26 cellular contexts compared by ENCODE assay signal in the genomic region with DNA sequence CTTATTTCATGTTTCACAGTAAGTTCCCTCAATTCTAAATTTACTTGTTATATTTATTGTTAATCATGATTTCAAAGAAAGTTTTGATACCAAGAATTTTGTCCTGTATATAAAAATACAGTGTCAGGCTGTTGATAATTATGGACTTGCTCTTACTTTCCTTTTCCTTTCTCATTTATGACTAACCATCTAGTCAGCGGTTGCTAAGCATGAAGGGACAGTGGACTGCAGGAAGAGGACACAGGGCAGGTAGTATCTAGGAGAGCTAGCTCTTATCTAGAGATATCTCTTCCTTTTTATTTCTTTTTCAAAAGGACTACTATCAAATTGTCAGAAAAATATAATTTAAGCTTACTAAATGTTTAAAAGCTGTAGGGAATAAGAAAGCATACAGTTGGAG. TPM values are rescaled to one million over a fixed set of nuclear protein-coding genes. Genes with fewer than 3 reads are reported as not detected.
DNase-seq lines count a peak whose midpoint lies in the region; ATAC-seq, FAIRE-seq and TF ChIP-seq lines count a peak whose summit lies in the region.
"Had no signal": no experiment of that assay in that cellular context is flagged by ENCODE, and none has a peak within 500 bp of the region (broad histone marks: within the 10 kb centered on the region; RNA-seq: fewer than 3 reads in every experiment).

No MANE protein-coding gene starts in this region.

- H3K27me3 ChIP-seq in breast epithelium (no peaks in the 10 kb centered on the region), A673 (replicated peaks; ENCODE audit: insufficient read depth, low read depth, low read length, poor library complexity) (no peaks in the 10 kb centered on the region)
- no peaks in the 10 kb centered on the region for H3K27me3 ChIP-seq in effector memory CD4-positive, alpha-beta T cell (replicated peaks; ENCODE audit: control insufficient read depth, insufficient read depth, low read length, poor library complexity, severe bottlenecking)
- H3K27me3 ChIP-seq: tibial nerve had no signal

- H3K9me3 ChIP-seq in breast epithelium (no peaks in the 10 kb centered on the region), A673 (ENCODE audit: low read depth, low read length, poor library complexity, severe bottlenecking) (no peaks in the 10 kb centered on the region)
- no peaks in the 10 kb centered on the region for H3K9me3 ChIP-seq in effector memory CD4-positive, alpha-beta T cell (ENCODE audit: control insufficient read depth, low read length)
- H3K9me3 ChIP-seq: tibial nerve had no signal

- DNase-seq in MCF 10A (ENCODE audit: unreplicated experiment) (peak; percentile 12), breast epithelium (ENCODE audit: low spot score in 2 of 2) (no peak), RCC 7860 (ENCODE audit: low spot score) (peak; percentile 49), Right ventricle myocardium superior (no peak), cardiac septum (ENCODE audit: low spot score) (no peak), A673 (ENCODE audit: low spot score) (no peak)
- DNase-seq in effector memory CD4-positive, alpha-beta T cell, result no peak
- DNase-seq: activated CD4-positive, alpha-beta memory T cell treated with anti-CD3 and anti-CD28 coated beads, Interleukin-2, amount 10 ng/mL, durations not matched to agents 7 days and 5 days; C1 segment of cervical spinal cord; DMS53; foreskin melanocyte; naive thymus-derived CD4-positive, alpha-beta T cell; NCI-H1436 treated with DMSO at 0.1 percent for 48 hours had no signal

- intact Hi-C loops in MCF 10A (cut with micrococcal nuclease), result no loop called here
- intact Hi-C loops in breast epithelium (cut with DNase I; ENCODE audit: low total_unique reads), result no loop called here
- intact Hi-C loops in Right ventricle myocardium superior (cut with DNase I), result no loop called here
- intact Hi-C loops in cardiac septum (cut with DNase I), result no loop called here
- intact Hi-C loops in A673 (cut with micrococcal nuclease; ENCODE audit: unreplicated experiment), result no loop called here

- BruUV-seq in MCF 10A (replicated peaks; lab: Mats Ljungman, UMichigan) (no TSS peak), A673 (replicated peaks; lab: Mats Ljungman, UMichigan) (no TSS peak)

- POLR2A ChIA-PET in MCF 10A (lab: Yijun Ruan, JAX) (no interaction called here), A673 (lab: Charles Lee; ENCODE audit: low non-redundant PET) (no interaction called here)

- TF ChIP-seq CTCF in MCF 10A (IDR thresholded peaks at IDR 0.05; ENCODE audit: unreplicated experiment) (no peak), breast epithelium (IDR thresholded peaks at IDR 0.05) (no peak), A673 (conservative IDR thresholded peaks at IDR 0.05; ENCODE audit: low read depth, low read length) (no peak)

- H3K4me1 ChIP-seq in breast epithelium, result no peaks in the 10 kb centered on the region
- no peaks in the 10 kb centered on the region for H3K4me1 ChIP-seq in effector memory CD4-positive, alpha-beta T cell (ENCODE audit: control insufficient read depth, insufficient read depth, low read length, poor library complexity, severe bottlenecking)
- no peaks in the 10 kb centered on the region for H3K4me1 ChIP-seq in A673 (ENCODE audit: insufficient read depth, low read length, poor library complexity, severe bottlenecking)
- H3K4me1 ChIP-seq: tibial nerve had no signal

- CTCF ChIA-PET in MCF 10A (lab: Yijun Ruan, JAX), result interaction anchor here (0.7 kb wide), 1 partner anchor 163 kb away, joined by 3 read pairs; no protein-coding TSS in a partner anchor
- CTCF ChIA-PET in A673 (lab: Charles Lee), result no interaction called here

- H3K4me3 ChIP-seq in breast epithelium (no peak overlapping the region), A673 (ENCODE audit: low read depth, low read length, poor library complexity, severe bottlenecking) (no peak overlapping the region)
- H3K4me3 ChIP-seq in effector memory CD4-positive, alpha-beta T cell (ENCODE audit: insufficient read depth, low read depth, low read length, poor library complexity, severe bottlenecking), result no peak overlapping the region
- H3K4me3 ChIP-seq: tibial nerve had no signal

- no peak for TF ChIP-seq POLR2A in breast epithelium (IDR thresholded peaks at IDR 0.05)

- no peak overlapping the region for H3K4me3 Mint-ChIP-seq in MCF 10A (ENCODE audit: unreplicated experiment)
- H3K4me3 Mint-ChIP-seq: activated CD4-positive, alpha-beta memory T cell treated with anti-CD3 and anti-CD28 coated beads, Interleukin-2, amount 10 ng/mL, durations not matched to agents 7 days and 5 days; activated T-helper 1 cell treated with anti-CD3 and anti-CD28 coated beads, Interleukin-12 subunit alpha, Interleukin-12 subunit beta, Interleukin-2, Interleukin-4 antibody, amounts not matched to agents 30 ng/mL and 10 ng/mL and 1 ng/mL, durations not matched to agents 14 hours and 24 hours and 36 hours; central memory CD8-positive, alpha-beta T cell; naive thymus-derived CD4-positive, alpha-beta T cell; stimulated activated memory B cell treated with anti-CD40 and anti-IgM and Interleukin-4, amounts not matched to agents 10 μg/mL and 1 μg/mL and 100 μg/mL, for 72 hours had no signal

- H3K27ac Mint-ChIP-seq in MCF 10A (ENCODE audit: low read depth, unreplicated experiment), result no peak overlapping the region
- H3K27ac Mint-ChIP-seq: activated CD4-positive, alpha-beta memory T cell treated with anti-CD3 and anti-CD28 coated beads, Interleukin-2, amount 10 ng/mL, durations not matched to agents 7 days and 5 days; activated T-helper 1 cell treated with anti-CD3 and anti-CD28 coated beads, Interleukin-12 subunit alpha, Interleukin-12 subunit beta, Interleukin-2, Interleukin-4 antibody, amounts not matched to agents 30 ng/mL and 10 ng/mL and 1 ng/mL, durations not matched to agents 14 hours and 24 hours and 36 hours; naive thymus-derived CD4-positive, alpha-beta T cell; stimulated activated memory B cell treated with anti-CD40 and anti-IgM and Interleukin-4, amounts not matched to agents 10 μg/mL and 1 μg/mL and 100 μg/mL, for 72 hours had no signal

- H3K9me3 Mint-ChIP-seq in MCF 10A (ENCODE audit: unreplicated experiment), result no peaks in the 10 kb centered on the region
- H3K9me3 Mint-ChIP-seq: activated CD4-positive, alpha-beta memory T cell treated with anti-CD3 and anti-CD28 coated beads, Interleukin-2, amount 10 ng/mL, durations not matched to agents 7 days and 5 days; activated T-helper 1 cell treated with anti-CD3 and anti-CD28 coated beads, Interleukin-12 subunit alpha, Interleukin-12 subunit beta, Interleukin-2, Interleukin-4 antibody, amounts not matched to agents 30 ng/mL and 10 ng/mL and 1 ng/mL, durations not matched to agents 14 hours and 24 hours and 36 hours had no signal

- peak; percentile 47 for FAIRE-seq in RCC 7860 (lab: Jason Lieb, UNC)
- FAIRE-seq: endometrium had no signal

- H3K36me3 ChIP-seq in breast epithelium, result no peaks in the 10 kb centered on the region
- no peaks in the 10 kb centered on the region for H3K36me3 ChIP-seq in effector memory CD4-positive, alpha-beta T cell (ENCODE audit: control insufficient read depth, insufficient read depth, low read length)
- no peaks in the 10 kb centered on the region for H3K36me3 ChIP-seq in A673 (ENCODE audit: insufficient read depth, low read length, poor library complexity, severe bottlenecking)
- H3K36me3 ChIP-seq: tibial nerve had no signal

- no peaks in the 10 kb centered on the region for H3K36me3 Mint-ChIP-seq in MCF 10A (ENCODE audit: insufficient read depth, unreplicated experiment)
- H3K36me3 Mint-ChIP-seq: naive thymus-derived CD4-positive, alpha-beta T cell; stimulated activated memory B cell treated with anti-CD40 and anti-IgM and Interleukin-4, amounts not matched to agents 10 μg/mL and 1 μg/mL and 100 μg/mL, for 72 hours had no signal

- no peak overlapping the region for H3K27ac ChIP-seq in breast epithelium
- no peak overlapping the region for H3K27ac ChIP-seq in effector memory CD4-positive, alpha-beta T cell (ENCODE audit: insufficient read depth, low read length, poor library complexity, severe bottlenecking)
- H3K27ac ChIP-seq in A673 (ENCODE audit: low read depth, low read length, poor library complexity, severe bottlenecking), result no peak overlapping the region
- H3K27ac ChIP-seq: 22Rv1, KMS-11, tibial nerve had no signal

- no peaks in the 10 kb centered on the region for H3K4me1 Mint-ChIP-seq in MCF 10A (ENCODE audit: insufficient read depth, unreplicated experiment)
- H3K4me1 Mint-ChIP-seq: activated CD4-positive, alpha-beta memory T cell treated with anti-CD3 and anti-CD28 coated beads, Interleukin-2, amount 10 ng/mL, durations not matched to agents 7 days and 5 days; central memory CD8-positive, alpha-beta T cell; naive thymus-derived CD4-positive, alpha-beta T cell; stimulated activated memory B cell treated with anti-CD40 and anti-IgM and Interleukin-4, amounts not matched to agents 10 μg/mL and 1 μg/mL and 100 μg/mL, for 72 hours had no signal

- ATAC-seq in HG02938 (IDR thresholded peaks at IDR 0.05; ENCODE audit: unreplicated experiment) (peak; percentile 59), Right ventricle myocardium superior (ENCODE audit: poor library complexity) (no peak)
- ATAC-seq: naive thymus-derived CD4-positive, alpha-beta T cell; SK-N-SH treated with all-trans-retinoic acid at 6 μM for 48 hours; stimulated activated memory B cell treated with anti-CD40 and anti-IgM and Interleukin-4, amounts not matched to agents 10 μg/mL and 1 μg/mL and 100 μg/mL, for 72 hours had no signal

- no peaks in the 10 kb centered on the region for H3K27me3 Mint-ChIP-seq in MCF 10A (ENCODE audit: insufficient read depth, unreplicated experiment)
- H3K27me3 Mint-ChIP-seq: activated CD4-positive, alpha-beta memory T cell treated with anti-CD3 and anti-CD28 coated beads, Interleukin-2, amount 10 ng/mL, durations not matched to agents 7 days and 5 days; central memory CD8-positive, alpha-beta T cell; stimulated activated memory B cell treated with anti-CD40 and anti-IgM and Interleukin-4, amounts not matched to agents 10 μg/mL and 1 μg/mL and 100 μg/mL, for 72 hours had no signal

RNA-seq across cellular contexts. Expression of a gene that starts 1.6 kb away (rescaled TPM):
- total RNA-seq in MCF 10A (2022), result not detected in 2 replicates
- 1 to 10 TPM in 1 of 3 donors, not detected in 2; 1.0 TPM for total RNA-seq in breast epithelium
- total RNA-seq in Right ventricle myocardium superior, result not detected
- total RNA-seq in cardiac septum, result not detected
- not detected in 2 replicates for total RNA-seq in A673 (2021)
- total RNA-seq: activated CD4-positive, alpha-beta memory T cell treated with anti-CD3 and anti-CD28 coated beads, Interleukin-2, amount 10 ng/mL, durations not matched to agents 7 days and 5 days; activated T-helper 1 cell treated with anti-CD3 and anti-CD28 coated beads, Interleukin-12 subunit alpha, Interleukin-12 subunit beta, Interleukin-2, Interleukin-4 antibody, amounts not matched to agents 30 ng/mL and 10 ng/mL and 1 ng/mL, durations not matched to agents 14 hours and 24 hours and 36 hours; lung microvascular endothelial cell; naive thymus-derived CD4-positive, alpha-beta T cell; NCI-H460; OCI-LY7; posterior vena cava; tibial nerve had no signal

RNA-seq across cellular contexts. Expression of a gene that starts 16.4 kb away (rescaled TPM):
- total RNA-seq in MCF 10A (2022) (not detected in 2 replicates), breast epithelium (not detected), Right ventricle myocardium superior (not detected), cardiac septum (not detected), A673 (2021) (1.7 and 2.0 TPM in 2 replicates)
- total RNA-seq: activated CD4-positive, alpha-beta memory T cell treated with anti-CD3 and anti-CD28 coated beads, Interleukin-2, amount 10 ng/mL, durations not matched to agents 7 days and 5 days; activated T-helper 1 cell treated with anti-CD3 and anti-CD28 coated beads, Interleukin-12 subunit alpha, Interleukin-12 subunit beta, Interleukin-2, Interleukin-4 antibody, amounts not matched to agents 30 ng/mL and 10 ng/mL and 1 ng/mL, durations not matched to agents 14 hours and 24 hours and 36 hours; lung microvascular endothelial cell; naive thymus-derived CD4-positive, alpha-beta T cell; NCI-H460; OCI-LY7; posterior vena cava; tibial nerve had no signal

RNA-seq across cellular contexts. Expression of a gene that starts 38.8 kb away (rescaled TPM):
- not detected in 2 replicates for total RNA-seq in MCF 10A (2022)
- total RNA-seq in breast epithelium, result not detected
- total RNA-seq in Right ventricle myocardium superior, result not detected
- total RNA-seq in cardiac septum, result not detected
- total RNA-seq in A673 (2021), result not detected in 2 replicates
- total RNA-seq: activated CD4-positive, alpha-beta memory T cell treated with anti-CD3 and anti-CD28 coated beads, Interleukin-2, amount 10 ng/mL, durations not matched to agents 7 days and 5 days; activated T-helper 1 cell treated with anti-CD3 and anti-CD28 coated beads, Interleukin-12 subunit alpha, Interleukin-12 subunit beta, Interleukin-2, Interleukin-4 antibody, amounts not matched to agents 30 ng/mL and 10 ng/mL and 1 ng/mL, durations not matched to agents 14 hours and 24 hours and 36 hours; lung microvascular endothelial cell; naive thymus-derived CD4-positive, alpha-beta T cell; NCI-H460; OCI-LY7; posterior vena cava; tibial nerve had no signal

Comparison
In these comparisons a context has a peak if more than half of its experiments do, and no peak if none do; other contexts are left out.
1. DNase-seq: peak in MCF 10A (single experiment) and RCC 7860 (single experiment); none in breast epithelium (0 of 2), Right ventricle myocardium superior (single experiment), effector memory CD4-positive, alpha-beta T cell (0 of 3), cardiac septum (single experiment) and A673 (single experiment).